Comparison of ENCODE assay signal across 1 cellular context in genomic region chrX:135421932-135422809, GRCh38.
TF ChIP-seq lines count a peak whose summit lies in the region.

Gene SMIM10L2A, plus strand, starts transcription at chrX:135421944. Its CDS starts 188 bp downstream, at chrX:135422132.

TF ChIP-seq in H1, 55 proteins besides CTCF, POLR2A, EP300 and RAD21:
- no peak for TF ChIP-seq ATF2 (IDR thresholded peaks at IDR 0.05; ENCODE audit: low read length)
- no peak for TF ChIP-seq CREB1 (IDR thresholded peaks at IDR 0.05)
- peak; percentile 71 for TF ChIP-seq MAX (IDR thresholded peaks at IDR 0.05)
- no peak for TF ChIP-seq ATF3 (IDR thresholded peaks at IDR 0.05; ENCODE audit: insufficient read depth, low read depth, low read length)
- TF ChIP-seq E2F6 (IDR thresholded peaks at IDR 0.05) = peak; percentile 55
